21 cellular contexts compared by ENCODE assay signal in genomic region chr6:86943819-86944407, GRCh38. TPM values are rescaled to one million over a fixed set of nuclear protein-coding genes. Genes with fewer than 3 reads are reported as not detected.
DNase-seq lines count a peak whose midpoint lies in the region; ATAC-seq and TF ChIP-seq lines count a peak whose summit lies in the region.
"Had no signal": no experiment of that assay in that cellular context is flagged by ENCODE, and none has a peak within 500 bp of the region (broad histone marks: within the 10 kb centered on the region; RNA-seq: fewer than 3 reads in every experiment).

No MANE protein-coding gene starts in this region.

- H3K27me3 Mint-ChIP-seq in H9 (ENCODE audit: low read depth): peaks cover 17% of the 10 kb centered on the region
- H3K27me3 Mint-ChIP-seq: IgD-negative memory B cell had no signal

- H3K18ac ChIP-seq in H9 (ENCODE audit: insufficient read length, low read depth, low read length): no peak overlapping the region

- no peak overlapping the region for H2BK12ac ChIP-seq in H9 (ENCODE audit: insufficient read length, low read depth, low read length)

- H3K9me3 Mint-ChIP-seq in H9: no peaks in the 10 kb centered on the region
- H3K9me3 Mint-ChIP-seq: CD8-positive, alpha-beta T cell; HFFc6; IgD-negative memory B cell had no signal

- no peak overlapping the region for H3K9ac ChIP-seq in H9 (ENCODE audit: extremely low read depth, insufficient read length, low read length)
- H3K9ac ChIP-seq: GM23248 had no signal

- 0 out of 7 replicates have a peak overlapping the region, but pooled peaks of 2 of the 3 experiments have one; percentile 21 to 29 for H3K27ac Mint-ChIP-seq in H9
- H3K27ac Mint-ChIP-seq: CD14-positive monocyte; CD8-positive, alpha-beta T cell; HFFc6 had no signal

- H3K23ac ChIP-seq in H9 (ENCODE audit: insufficient read length, low read depth, low read length): no peak overlapping the region

- no peak overlapping the region for H4K91ac ChIP-seq in H9 (ENCODE audit: insufficient read length, low read depth, low read length)

- WGBS in H9 (ENCODE audit: extremely low coverage, insufficient read length, low lambda C conversion rate): no CpG with 5 or more reads among the region's 5 CpGs
- WGBS in stomach, 5 donors: 23 to 48% (median 40%) methylated on average over 5 of the region's 5 CpGs

- no peak overlapping the region for H4K5ac ChIP-seq in H9 (ENCODE audit: insufficient read length, low read depth, low read length)

- TF ChIP-seq POLR2A in stomach (IDR thresholded peaks at IDR 0.05): no peak

- no peak overlapping the region for H2BK5ac ChIP-seq in H9 (ENCODE audit: insufficient read length, low read length)

- no peak overlapping the region for H2BK120ac ChIP-seq in H9 (ENCODE audit: low read depth, low read length, poor library complexity, severe bottlenecking)

- no peak overlapping the region for H3T11ph ChIP-seq in H9 (ENCODE audit: low read length)

- no peaks in the 10 kb centered on the region for H3K9me3 ChIP-seq in H9 (ENCODE audit: control insufficient read depth, low read depth, low read length)
- no peaks in the 10 kb centered on the region for H3K9me3 ChIP-seq in stomach
- H3K9me3 ChIP-seq: A549, HAP-1 had no signal

- intact Hi-C loops in stomach (cut with DNase I; ENCODE audit: low total_unique reads) (no loop called here), left ventricle myocardium superior (cut with micrococcal nuclease) (no loop called here)

- H3K36me3 Mint-ChIP-seq in H9 (ENCODE audit: insufficient read depth in 1 of 3, low read depth in 3 of 3): no peaks in the 10 kb centered on the region
- H3K36me3 Mint-ChIP-seq: CD14-positive monocyte; CD8-positive, alpha-beta T cell; IgD-negative memory B cell had no signal

- H3K56ac ChIP-seq in H9 (ENCODE audit: insufficient read length, low read depth, low read length): no peak overlapping the region

- H3K4me1 Mint-ChIP-seq in H9: peaks cover 13 to 15% of the 10 kb centered on the region in 2 experiments
- H3K4me1 Mint-ChIP-seq: CD14-positive monocyte, IgD-negative memory B cell had no signal

- no peak overlapping the region for H2BK15ac ChIP-seq in H9 (ENCODE audit: low read depth, low read length)

- no peak overlapping the region for H3K4me3 Mint-ChIP-seq in H9
- H3K4me3 Mint-ChIP-seq: CD14-positive monocyte; CD8-positive, alpha-beta T cell; HFFc6; IgD-negative memory B cell had no signal

- H4K8ac ChIP-seq in H9 (replicated peaks; ENCODE audit: insufficient read length, low read depth, low read length): no peak overlapping the region

- no peak overlapping the region for H2AFZ ChIP-seq in H9 (ENCODE audit: low read length)
- H2AFZ ChIP-seq: GM23248 had no signal

- no peaks in the 10 kb centered on the region for H3K79me2 ChIP-seq in H9 (ENCODE audit: insufficient read depth, low read length)

- H3K79me1 ChIP-seq in H9 (ENCODE audit: insufficient read depth, low read depth, low read length, poor library complexity, severe bottlenecking): no peaks in the 10 kb centered on the region

- no peaks in the 10 kb centered on the region for H4K20me1 ChIP-seq in H9 (ENCODE audit: control insufficient read depth, insufficient read depth, insufficient read length)

- ATAC-seq in GM18867 (IDR thresholded peaks at IDR 0.05; ENCODE audit: unreplicated experiment) (no peak), left ventricle myocardium superior (no peak)
- ATAC-seq: A549; CD8-positive, alpha-beta T cell had no signal

- TF ChIP-seq EP300 in stomach (IDR thresholded peaks at IDR 0.05): no peak

- H3K27ac ChIP-seq in H9 (ENCODE audit: insufficient read length, low read depth, low read length): no peak overlapping the region
- H3K27ac ChIP-seq in stomach: peak overlapping the region in 2 of 5 donors; percentile 5 to 29
- H3K27ac ChIP-seq: A549, GM23248 had no signal

- H3K4me2 ChIP-seq in H9 (ENCODE audit: insufficient read depth, insufficient read length, low read length): no peak overlapping the region
- H3K4me2 ChIP-seq: A549 had no signal

- no peak overlapping the region for H2BK20ac ChIP-seq in H9 (ENCODE audit: low read depth, low read length, poor library complexity, severe bottlenecking)

- no peak for TF ChIP-seq CTCF in H9 (conservative IDR thresholded peaks at IDR 0.05)
- TF ChIP-seq CTCF in stomach (IDR thresholded peaks at IDR 0.05): no peak

- no peak overlapping the region for H3K14ac ChIP-seq in H9 (ENCODE audit: insufficient read depth, low read length)

- H3K4me1 ChIP-seq in H9 (ENCODE audit: insufficient read depth, low read length) (no peaks in the 10 kb centered on the region; the same call in 1 of the 2 replicates), stomach (no peaks in the 10 kb centered on the region)
- H3K4me1 ChIP-seq: A549 had no signal

- no peak overlapping the region for H3K4ac ChIP-seq in H9 (ENCODE audit: low read depth, low read length)

- no peaks in the 10 kb centered on the region for H3K36me3 ChIP-seq in stomach
- H3K36me3 ChIP-seq: HAP-1 had no signal

- H3K4me3 ChIP-seq in stomach: no peak overlapping the region
- H3K4me3 ChIP-seq: A549, GM23248, HAP-1 had no signal

- no peak overlapping the region for H2AK5ac ChIP-seq in H9 (ENCODE audit: insufficient read length, low read length)

- DNase-seq in H9 (no peak), NCI-H524 treated with DMSO at 0.1 percent for 48 hours (lab: John Stamatoyannopoulos, UW) (peak; percentile 67), left kidney (ENCODE audit: low read depth, low spot score) (peak; percentile 14), stomach (peak; percentile 46), RKO (ENCODE audit: low spot score) (no peak), left ventricle myocardium superior (no peak)
- no peak for DNase-seq in activated CD4-positive, CD25-positive, alpha-beta regulatory T cell (lab: John Stamatoyannopoulos, UW)
- DNase-seq: CD8-positive, alpha-beta T cell; COR-L47; GM23248; HFFc6; KG1 had no signal

- H3K27me3 ChIP-seq in H9 (ENCODE audit: insufficient read depth, low read length): no peaks in the 10 kb centered on the region
- peaks cover 0 to under 1% (median 0%) of the 10 kb centered on the region in 3 donors for H3K27me3 ChIP-seq in stomach

- no peaks in the 10 kb centered on the region for H3K23me2 ChIP-seq in H9 (ENCODE audit: insufficient read length, low read depth, low read length, poor library complexity, severe bottlenecking)

RNA-seq across cellular contexts. Expression of gene HTR1E, which starts 6.6 kb away (rescaled TPM):
- not detected in 2 replicates for total RNA-seq in H9 (2021)
- total RNA-seq in stomach: 1 to 10 TPM in 1 of 5 donors, under 1 TPM in 1, not detected in 3; 0.18 to 4.1 TPM
- 1 to 10 TPM in 1 of 3 donors, under 1 TPM in 2; 0.43 to 1.4 (median 0.68) TPM for polyA plus RNA-seq in stomach
- total RNA-seq in left ventricle myocardium superior: not detected
- total RNA-seq: CD8-positive, alpha-beta T cell; Daoy; GM23248; HFFc6; HT1080 had no signal
- polyA plus RNA-seq: A549, AG04450, BJ, CD14-positive monocyte, GM23248, IgD-negative memory B cell had no signal

Comparison
In these comparisons a context has a peak if more than half of its experiments do, and no peak if none do; other contexts are left out.
1. DNase-seq: peak in NCI-H524 treated with DMSO at 0.1 percent for 48 hours (single experiment), left kidney (single experiment) and stomach (single experiment); none in H9 (single experiment), RKO (single experiment), left ventricle myocardium superior (single experiment) and activated CD4-positive, CD25-positive, alpha-beta regulatory T cell (0 of 4).